ENCODE assay signal across 20 cellular contexts in genomic region chr5:146890073-146890472, GRCh38. TPM values are rescaled to one million over a fixed set of nuclear protein-coding genes. Genes with fewer than 3 reads are reported as not detected.
DNase-seq lines count a peak whose midpoint lies in the region; ATAC-seq, FAIRE-seq and TF ChIP-seq lines count a peak whose summit lies in the region.
"Had no signal": no experiment of that assay in that cellular context is flagged by ENCODE, and none has a peak within 500 bp of the region (broad histone marks: within the 10 kb centered on the region; RNA-seq: fewer than 3 reads in every experiment).

No MANE protein-coding gene starts in this region.

- no peak overlapping the region for H2AFZ ChIP-seq in GM12878 (ENCODE audit: control insufficient read depth, low read depth, low read length)

- no peaks in the 10 kb centered on the region for H3K9me3 ChIP-seq in GM12878 (replicated peaks; ENCODE audit: control insufficient read depth, insufficient read depth, low read length)

- POLR2A ChIA-PET in GM12878 (lab: Charles Lee), result no interaction called here

- CTCF ChIA-PET in GM12878 (lab: Yijun Ruan, JAX), result interaction anchor here (0.6 kb wide), 1 partner anchor 641 kb away, joined by 3 read pairs; no protein-coding TSS in a partner anchor

- H3K27me3 ChIP-seq in GM12878 (replicated peaks in 1 of 2; ENCODE audit: control insufficient read depth in 2 of 2, insufficient read depth in 2 of 2, low read length in 1 of 2), result no peaks in the 10 kb centered on the region

- no peaks in the 10 kb centered on the region for H3K4me1 ChIP-seq in GM12878 (ENCODE audit: control insufficient read depth, insufficient read depth, low read length)

- no peak overlapping the region for H3K4me3 ChIP-seq in GM12878

- DNase-seq in CD1c-positive myeloid dendritic cell (ENCODE audit: extremely low spot score) (peak; percentile 30), GM12891 (ENCODE audit: insufficient read length, low spot score) (no peak), MV-4-11 (lab: John Stamatoyannopoulos, UW) (peak; percentile 35), GM12878 (ENCODE audit: low read depth, low spot score) (no peak), posterior vena cava (ENCODE audit: low spot score) (no peak), medulla oblongata (ENCODE audit: extremely low spot score) (no peak)
- no peak for DNase-seq in activated effector memory CD4-positive, alpha-beta T cell treated with anti-CD3 and anti-CD28 coated beads, Interleukin-2, amount 50 U/mL, for 16 hours
- DNase-seq: CD4-positive, alpha-beta T cell; DMS79; Karpas-422; NCI-H146; NCI-H2081 treated with DMSO at 0.1 percent for 48 hours; NCI-H510A; NCI-H774; SHP77 treated with DMSO at 0.1 percent for 48 hours; SW 1271 had no signal

- no peak for ATAC-seq in GM12878
- no peak for ATAC-seq in GM18498 (IDR thresholded peaks at IDR 0.05; ENCODE audit: unreplicated experiment)

- H4K20me1 ChIP-seq in GM12878 (ENCODE audit: control insufficient read depth, insufficient read depth), result no peaks in the 10 kb centered on the region

- no peak for TF ChIP-seq CTCF in GM12878 (IDR thresholded peaks at IDR 0.05 in 2 of 3, conservative IDR thresholded peaks at IDR 0.05 in 1 of 3; ENCODE audit: control insufficient read depth in 2 of 3, extremely low read depth in 1 of 3, insufficient read depth in 1 of 3, low read depth in 3 of 3, low read length in 3 of 3)

- no peak for TF ChIP-seq RAD21 in GM12878 (IDR thresholded peaks at IDR 0.05; ENCODE audit: insufficient read depth, low read depth, low read length)

- 23% methylated on average over 1 of the region's 1 CpG for WGBS in GM12878 (ENCODE audit: insufficient coverage, insufficient replicate concordance, low lambda C conversion rate, missing lambda C conversion rate)

- no TSS peak for BruUV-seq in GM12878 (replicated peaks; lab: Mats Ljungman, UMichigan)

- no peak overlapping the region for H3K9ac ChIP-seq in GM12878 (ENCODE audit: control insufficient read depth, insufficient read depth, low read length)

- no peak overlapping the region for H3K27ac ChIP-seq in GM12878 (ENCODE audit: control insufficient read depth, insufficient read depth)

- no peaks in the 10 kb centered on the region for H3K79me2 ChIP-seq in GM12878 (ENCODE audit: control insufficient read depth, insufficient read depth, low read length)

- SMC1A ChIA-PET in GM12878 (lab: Charles Lee; ENCODE audit: uncharacterized antibody, unreplicated experiment), result no interaction called here

- TF ChIP-seq POLR2A in GM12891 (IDR thresholded peaks at IDR 0.05; ENCODE audit: low read depth, low read length) (no peak), GM12878 (IDR thresholded peaks at IDR 0.05; ENCODE audit: low read depth, low read length) (no peak)

- RAD21 ChIA-PET in GM12878 (lab: Charles Lee; ENCODE audit: unreplicated experiment), result no interaction called here

- FAIRE-seq in GM12891 (lab: Jason Lieb, UNC), result no peak
- FAIRE-seq in GM12878 (lab: Jason Lieb, UNC), result no peak
- FAIRE-seq: GM18507 had no signal

- in situ Hi-C loops in GM12878 (cut with MboI), result no loop called here

- H3K4me2 ChIP-seq in GM12878 (ENCODE audit: control insufficient read depth, insufficient read depth), result no peak overlapping the region

- intact Hi-C loops in GM12878 (cut with micrococcal nuclease; ENCODE audit: unreplicated experiment), result no loop called here
- intact Hi-C loops in posterior vena cava (cut with DNase I), result no loop called here

- no peaks in the 10 kb centered on the region for H3K36me3 ChIP-seq in GM12878 (ENCODE audit: control insufficient read depth in 2 of 2, insufficient read depth in 2 of 2, low read length in 1 of 2)

- no peak for TF ChIP-seq EP300 in GM12878 (IDR thresholded peaks at IDR 0.05; ENCODE audit: borderline replicate concordance in 1 of 2, control insufficient read depth in 1 of 2, low read depth in 2 of 2, low read length in 2 of 2)

TF ChIP-seq in GM12891, 5 proteins besides CTCF, POLR2A, EP300 and RAD21:
- TF ChIP-seq SPI1 (IDR thresholded peaks at IDR 0.05; ENCODE audit: low read depth, low read length) (0 out of 2 replicates have a peak, but pooled peaks have one; percentile 20), PAX5 (IDR thresholded peaks at IDR 0.05; ENCODE audit: insufficient read depth, low read length, severe bottlenecking) (no peak)

TF ChIP-seq in GM12878, 131 proteins besides CTCF, POLR2A, EP300 and RAD21:
- no peak for TF ChIP-seq KDM1A (IDR thresholded peaks at IDR 0.05; ENCODE audit: borderline replicate concordance)
- TF ChIP-seq SPI1 (IDR thresholded peaks at IDR 0.05; ENCODE audit: borderline replicate concordance, insufficient read depth, low read depth, low read length), result peak; percentile 22; the same call in 1 of the 2 replicates

RNA-seq across cellular contexts. Expression of gene PPP2R2B, which starts 11.5 kb away (rescaled TPM):
- not detected for polyA plus RNA-seq in GM12891 (2012; ENCODE audit: low read depth, missing spikeins)
- not detected in 2 replicates for total RNA-seq in GM12878 (2013; cell fraction: nucleolus; rRNA removed)
- not detected in 2 replicates for total RNA-seq in GM12878 (2014; rRNA removed)
- total RNA-seq in GM12878 (2014; rRNA removed; fragmentation: Illumina TruSeq; extraction: Trizol), result not detected in 2 replicates
- total RNA-seq in GM12878 (2021), result not detected in 2 replicates
- polyA plus RNA-seq in GM12878 (2011; ENCODE audit: low read depth), result not detected
- polyA plus RNA-seq in GM12878 (2011; rRNA removed), result not detected in 2 replicates
- polyA plus RNA-seq in GM12878 (2011; cell fraction: cytosol; rRNA removed), result not detected in 2 replicates
- not detected in 2 replicates for polyA plus RNA-seq in GM12878 (2011; cell fraction: nucleus; rRNA removed)
- polyA plus RNA-seq in GM12878 (2012), result not detected in 2 replicates
- polyA plus RNA-seq in GM12878 (2014; fragmentation: Illumina TruSeq; extraction: Trizol), result not detected in 2 replicates
- polyA plus RNA-seq in GM12878 (2014; fragmentation: Nextera tagmentation; extraction: Ambion mirVana), result not detected
- polyA plus RNA-seq in GM12878 (2014; rRNA removed), result not detected in 2 replicates
- polyA plus RNA-seq in GM12878 (2016; fragmentation: Nextera tagmentation; extraction: Ambion mirVana), result not detected
- not detected in 2 replicates for polyA minus RNA-seq in GM12878 (2011; rRNA and poly(A)+ RNA removed)
- polyA minus RNA-seq in GM12878 (2011; cell fraction: cytosol; rRNA and poly(A)+ RNA removed), result not detected in 2 replicates
- polyA minus RNA-seq in GM12878 (2011; cell fraction: nucleus; rRNA and poly(A)+ RNA removed), result not detected in 2 replicates
- 10 to 100 TPM; 17.3 to 53.1 TPM for total RNA-seq in posterior vena cava
- total RNA-seq: B cell, G401 had no signal

Comparison
In these comparisons a context has a peak if more than half of its experiments do, and no peak if none do; other contexts are left out.
1. DNase-seq: peak in CD1c-positive myeloid dendritic cell (single experiment) and MV-4-11 (single experiment); none in GM12891 (single experiment), GM12878 (single experiment), posterior vena cava (single experiment), activated effector memory CD4-positive, alpha-beta T cell treated with anti-CD3 and anti-CD28 coated beads, Interleukin-2, amount 50 U/mL, for 16 hours (single experiment) and medulla oblongata (single experiment).
2. RNA of gene PPP2R2B, which starts 11.5 kb away (total RNA-seq): 17.3 to 53.1 TPM in posterior vena cava; not detected in GM12878; every median in the first group is over 10 times any median in the second.